Comparison of ENCODE assay signal across 8 cellular contexts in genomic region chr1:185434721-185435120, GRCh38.
"Had no signal": no experiment of that assay in that cellular context is flagged by ENCODE, and none has a peak within 500 bp of the region (broad histone marks: within the 10 kb centered on the region; RNA-seq: fewer than 3 reads in every experiment).

No MANE protein-coding gene starts in this region.

- FAIRE-seq: G401.6, GM12878, GM12891, GM12892, GM18507, GM19239 had no signal

- DNase-seq: GDM1, GF-D8 had no signal

- H3K4me3 ChIP-seq: GM12878 had no signal

- ATAC-seq: GM12878 had no signal
